In the genomic region with DNA sequence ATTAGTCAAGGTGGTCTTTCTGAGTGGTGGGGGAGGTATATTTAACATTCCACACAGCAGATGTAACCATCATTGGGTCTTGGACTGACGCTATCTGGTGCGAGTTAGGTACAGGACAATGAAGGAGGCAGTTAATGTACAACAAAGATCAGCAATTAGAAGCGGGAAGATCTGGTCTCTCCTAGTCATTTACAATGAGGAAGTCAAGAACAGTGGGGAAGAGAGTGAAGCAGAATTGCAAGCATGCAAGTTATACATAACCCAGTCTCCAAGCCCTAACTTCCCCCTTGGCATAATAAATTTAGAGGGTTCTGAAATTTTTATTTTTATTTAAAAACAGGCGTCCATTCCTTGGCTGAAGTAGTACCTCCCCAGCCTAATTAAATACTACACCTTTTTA, we compare ENCODE assay signal across 1 cellular context.
TF ChIP-seq lines count a peak whose summit lies in the region.

No MANE protein-coding gene starts in this region.

TF ChIP-seq in WTC11, 78 proteins besides CTCF, POLR2A, EP300 and RAD21 (continued from another document):
- TF ChIP-seq, protein P1, sequence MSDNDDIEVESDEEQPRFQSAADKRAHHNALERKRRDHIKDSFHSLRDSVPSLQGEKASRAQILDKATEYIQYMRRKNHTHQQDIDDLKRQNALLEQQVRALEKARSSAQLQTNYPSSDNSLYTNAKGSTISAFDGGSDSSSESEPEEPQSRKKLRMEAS (CRISPR knock-in tag; IDR thresholded peaks at IDR 0.05), result no peak
- TF ChIP-seq PRRX2 (CRISPR knock-in tag; IDR thresholded peaks at IDR 0.05) (no peak), TCF7 (CRISPR knock-in tag; IDR thresholded peaks at IDR 0.05; ENCODE audit: low read depth) (no peak), ZNF416 (CRISPR knock-in tag; IDR thresholded peaks at IDR 0.05) (no peak), FOXJ3 (CRISPR knock-in tag; IDR thresholded peaks at IDR 0.05; ENCODE audit: borderline replicate concordance) (no peak), ATF1 (CRISPR knock-in tag; IDR thresholded peaks at IDR 0.05) (no peak)
- TF ChIP-seq, protein P2, sequence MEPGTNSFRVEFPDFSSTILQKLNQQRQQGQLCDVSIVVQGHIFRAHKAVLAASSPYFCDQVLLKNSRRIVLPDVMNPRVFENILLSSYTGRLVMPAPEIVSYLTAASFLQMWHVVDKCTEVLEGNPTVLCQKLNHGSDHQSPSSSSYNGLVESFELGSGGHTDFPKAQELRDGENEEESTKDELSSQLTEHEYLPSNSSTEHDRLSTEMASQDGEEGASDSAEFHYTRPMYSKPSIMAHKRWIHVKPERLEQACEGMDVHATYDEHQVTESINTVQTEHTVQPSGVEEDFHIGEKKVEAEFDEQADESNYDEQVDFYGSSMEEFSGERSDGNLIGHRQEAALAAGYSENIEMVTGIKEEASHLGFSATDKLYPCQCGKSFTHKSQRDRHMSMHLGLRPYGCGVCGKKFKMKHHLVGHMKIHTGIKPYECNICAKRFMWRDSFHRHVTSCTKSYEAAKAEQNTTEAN (CRISPR knock-in tag; IDR thresholded peaks at IDR 0.05), result no peak
- TF ChIP-seq, protein P3, sequence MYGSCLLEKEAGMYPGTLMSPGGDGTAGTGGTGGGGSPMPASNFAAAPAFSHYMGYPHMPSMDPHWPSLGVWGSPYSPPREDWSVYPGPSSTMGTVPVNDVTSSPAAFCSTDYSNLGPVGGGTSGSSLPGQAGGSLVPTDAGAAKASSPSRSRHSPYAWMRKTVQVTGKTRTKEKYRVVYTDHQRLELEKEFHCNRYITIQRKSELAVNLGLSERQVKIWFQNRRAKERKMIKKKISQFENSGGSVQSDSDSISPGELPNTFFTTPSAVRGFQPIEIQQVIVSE (CRISPR knock-in tag; IDR thresholded peaks at IDR 0.05; ENCODE audit: borderline replicate concordance), result no peak
- TF ChIP-seq, protein P4, sequence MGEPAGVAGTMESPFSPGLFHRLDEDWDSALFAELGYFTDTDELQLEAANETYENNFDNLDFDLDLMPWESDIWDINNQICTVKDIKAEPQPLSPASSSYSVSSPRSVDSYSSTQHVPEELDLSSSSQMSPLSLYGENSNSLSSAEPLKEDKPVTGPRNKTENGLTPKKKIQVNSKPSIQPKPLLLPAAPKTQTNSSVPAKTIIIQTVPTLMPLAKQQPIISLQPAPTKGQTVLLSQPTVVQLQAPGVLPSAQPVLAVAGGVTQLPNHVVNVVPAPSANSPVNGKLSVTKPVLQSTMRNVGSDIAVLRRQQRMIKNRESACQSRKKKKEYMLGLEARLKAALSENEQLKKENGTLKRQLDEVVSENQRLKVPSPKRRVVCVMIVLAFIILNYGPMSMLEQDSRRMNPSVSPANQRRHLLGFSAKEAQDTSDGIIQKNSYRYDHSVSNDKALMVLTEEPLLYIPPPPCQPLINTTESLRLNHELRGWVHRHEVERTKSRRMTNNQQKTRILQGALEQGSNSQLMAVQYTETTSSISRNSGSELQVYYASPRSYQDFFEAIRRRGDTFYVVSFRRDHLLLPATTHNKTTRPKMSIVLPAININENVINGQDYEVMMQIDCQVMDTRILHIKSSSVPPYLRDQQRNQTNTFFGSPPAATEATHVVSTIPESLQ (CRISPR knock-in tag; IDR thresholded peaks at IDR 0.05), result no peak
